In genomic region chr3:64501298-64501906, GRCh38 we compare ENCODE assay signal across 16 cellular contexts.
DNase-seq lines count a peak whose midpoint lies in the region; TF ChIP-seq lines count a peak whose summit lies in the region.
"Had no signal": no experiment of that assay in that cellular context is flagged by ENCODE, and none has a peak within 500 bp of the region (broad histone marks: within the 10 kb centered on the region; RNA-seq: fewer than 3 reads in every experiment).

No MANE protein-coding gene starts in this region.

- H3K4me2 ChIP-seq in parathyroid adenoma (ENCODE audit: low read length) = no peak overlapping the region

- no peak for TF ChIP-seq POLR2A in spleen (IDR thresholded peaks at IDR 0.05)

- in situ Hi-C loops in brain microvascular endothelial cell (cut with HindIII; ENCODE audit: low pct_ligation_motif_present, low sequenced_read_pairs) = no loop called here

- H3K9me3 ChIP-seq in parathyroid adenoma (ENCODE audit: control insufficient read depth, low read length) (no peaks in the 10 kb centered on the region), spleen (no peaks in the 10 kb centered on the region)
- H3K9me3 ChIP-seq: esophagus squamous epithelium had no signal

- H3K79me2 ChIP-seq in parathyroid adenoma = no peaks in the 10 kb centered on the region

- no peaks in the 10 kb centered on the region for H3K9me3 Mint-ChIP-seq in activated naive CD4-positive, alpha-beta T cell treated with anti-CD3 and anti-CD28 coated beads for 36 hours
- H3K9me3 Mint-ChIP-seq: CD8-positive, alpha-beta T cell had no signal

- H2AFZ ChIP-seq in parathyroid adenoma = peak overlapping the region; percentile 67

- TF ChIP-seq CTCF in brain microvascular endothelial cell (IDR thresholded peaks at IDR 0.05; ENCODE audit: low read depth, low read length, missing control alignments) (no peak), parathyroid adenoma (IDR thresholded peaks at IDR 0.05) (no peak), spleen (IDR thresholded peaks at IDR 0.05 in 8 of 11, conservative IDR thresholded peaks at IDR 0.05 in 3 of 11) (no peak)

- H3K27ac Mint-ChIP-seq in activated naive CD4-positive, alpha-beta T cell treated with anti-CD3 and anti-CD28 coated beads for 36 hours = no peak overlapping the region
- H3K27ac Mint-ChIP-seq: activated CD8-positive, alpha-beta T cell treated with anti-CD3 and anti-CD28 coated beads, Interleukin-2, amount 10 ng/mL, durations not matched to agents 7 days and 5 days; CD8-positive, alpha-beta T cell had no signal

- no peak overlapping the region for H3K9ac ChIP-seq in parathyroid adenoma

- H3K27me3 ChIP-seq in brain microvascular endothelial cell (replicated peaks) (no peaks in the 10 kb centered on the region), parathyroid adenoma (ENCODE audit: control insufficient read depth, insufficient read depth, low read length) (no peaks in the 10 kb centered on the region), spleen (replicated peaks in 1 of 7) (peaks cover 0 to 62% (median 0%) of the 10 kb centered on the region in 7 donors)
- H3K27me3 ChIP-seq: esophagus squamous epithelium had no signal

- H3K27me3 Mint-ChIP-seq in activated naive CD4-positive, alpha-beta T cell treated with anti-CD3 and anti-CD28 coated beads for 36 hours (ENCODE audit: low read depth) = peaks cover 30% of the 10 kb centered on the region

- no peaks in the 10 kb centered on the region for H3K4me1 Mint-ChIP-seq in activated naive CD4-positive, alpha-beta T cell treated with anti-CD3 and anti-CD28 coated beads for 36 hours (ENCODE audit: low read depth)

- intact Hi-C loops in activated naive CD4-positive, alpha-beta T cell treated with anti-CD3 and anti-CD28 coated beads for 36 hours (cut with micrococcal nuclease) = no loop called here
- intact Hi-C loops in spleen (cut with DNase I; ENCODE audit: low total_unique reads) = no loop called here

- CTCF ChIA-PET in activated naive CD4-positive, alpha-beta T cell treated with anti-CD3 and anti-CD28 coated beads for 36 hours (lab: Charles Lee) = interaction anchor here (0.6 to 0.8 kb wide), 2 partner anchors 14 to 25 kb away, joined by 3 to 10 read pairs; no protein-coding TSS in a partner anchor

- no peak overlapping the region for H3K4me3 ChIP-seq in brain microvascular endothelial cell (ENCODE audit: low read depth, low read length)
- no peak overlapping the region for H3K4me3 ChIP-seq in parathyroid adenoma (ENCODE audit: low read depth, low read length)
- no peak overlapping the region for H3K4me3 ChIP-seq in spleen
- H3K4me3 ChIP-seq: esophagus squamous epithelium had no signal

- H3K4me3 Mint-ChIP-seq in activated naive CD4-positive, alpha-beta T cell treated with anti-CD3 and anti-CD28 coated beads for 36 hours = no peak overlapping the region
- H3K4me3 Mint-ChIP-seq: activated CD8-positive, alpha-beta T cell treated with anti-CD3 and anti-CD28 coated beads, Interleukin-2, amount 10 ng/mL, durations not matched to agents 7 days and 5 days; CD8-positive, alpha-beta T cell had no signal

- H3K36me3 Mint-ChIP-seq in activated naive CD4-positive, alpha-beta T cell treated with anti-CD3 and anti-CD28 coated beads for 36 hours (ENCODE audit: low read depth) = no peaks in the 10 kb centered on the region
- H3K36me3 Mint-ChIP-seq: CD8-positive, alpha-beta T cell had no signal

- H3K36me3 ChIP-seq in brain microvascular endothelial cell (replicated peaks) (no peaks in the 10 kb centered on the region), parathyroid adenoma (ENCODE audit: control insufficient read depth, insufficient read depth, low read length) (no peaks in the 10 kb centered on the region), spleen (no peaks in the 10 kb centered on the region)
- H3K36me3 ChIP-seq: esophagus squamous epithelium had no signal

- 55 to 64% (median 60%) methylated on average over 8 of the region's 8 CpGs for WGBS in spleen, 5 donors

- H3K27ac ChIP-seq in brain microvascular endothelial cell (no peak overlapping the region), parathyroid adenoma (peak overlapping the region; percentile 48), spleen (no peak overlapping the region)
- H3K27ac ChIP-seq: esophagus squamous epithelium had no signal

- DNase-seq in NCI-H345 (lab: John Stamatoyannopoulos, UW) (peak; percentile 45), NCI-H345 treated with DMSO at 0.1 percent for 48 hours (lab: John Stamatoyannopoulos, UW; ENCODE audit: unreplicated experiment) (no peak), NCI-H146 treated with DMSO at 0.1 percent for 48 hours (lab: John Stamatoyannopoulos, UW; ENCODE audit: unreplicated experiment) (peak; percentile 20), brain microvascular endothelial cell (peak; percentile 14), MV-4-11 (lab: John Stamatoyannopoulos, UW) (no peak), spleen (no peak)
- DNase-seq in activated naive CD4-positive, alpha-beta T cell treated with anti-CD3 and anti-CD28 coated beads for 36 hours = no peak
- DNase-seq: activated CD8-positive, alpha-beta T cell treated with anti-CD3 and anti-CD28 coated beads, Interleukin-2, amount 10 ng/mL, durations not matched to agents 7 days and 5 days; aorta; CD8-positive, alpha-beta T cell; esophagus squamous epithelium; GF-D8; left cardiac atrium; NCI-H187 treated with DMSO at 0.1 percent for 48 hours; NK-92 treated with Interleukin-12 subunit alpha and Interleukin-12 subunit beta, amount 100 ng/mL, for 24 hours had no signal

- H3K4me1 ChIP-seq in parathyroid adenoma = peaks cover 7% of the 10 kb centered on the region
- H3K4me1 ChIP-seq in spleen = peaks cover 0 to 9% (median 0%) of the 10 kb centered on the region in 6 donors

Comparison
In these comparisons a context has a peak if more than half of its experiments do, and no peak if none do; other contexts are left out.
1. DNase-seq: peak in NCI-H345 (single experiment), NCI-H146 treated with DMSO at 0.1 percent for 48 hours (single experiment) and brain microvascular endothelial cell (single experiment); none in NCI-H345 treated with DMSO at 0.1 percent for 48 hours (single experiment), activated naive CD4-positive, alpha-beta T cell treated with anti-CD3 and anti-CD28 coated beads for 36 hours (single experiment), MV-4-11 (single experiment) and spleen (single experiment).